Comparison of ENCODE assay signal across 20 cellular contexts in genomic region chr14:42480235-42480634, GRCh38.
A peak's percentile ranks its signal among the peaks of the same experiment; 100 is the strongest.
DNase-seq lines count a peak whose midpoint lies in the region; ATAC-seq and TF ChIP-seq lines count a peak whose summit lies in the region.
"Had no signal": no experiment of that assay in that cellular context is flagged by ENCODE, and none has a peak within 500 bp of the region (broad histone marks: within the 10 kb centered on the region; RNA-seq: fewer than 3 reads in every experiment).

No MANE protein-coding gene starts in this region.

- intact Hi-C loops in tibial artery (cut with DNase I; ENCODE audit: low total_unique reads): no loop called here

- H3K4me3 Mint-ChIP-seq in nephron progenitor cell: no peak overlapping the region
- H3K4me3 Mint-ChIP-seq: IgD-negative memory B cell had no signal

- H3K27ac ChIP-seq in Karpas-422 (ENCODE audit: low read length): no peak overlapping the region
- no peak overlapping the region for H3K27ac ChIP-seq in tibial artery
- H3K27ac ChIP-seq: GM23248, SJSA1 had no signal

- no peaks in the 10 kb centered on the region for H3K9me3 Mint-ChIP-seq in nephron progenitor cell
- H3K9me3 Mint-ChIP-seq: IgD-negative memory B cell had no signal

- no peaks in the 10 kb centered on the region for H3K36me3 ChIP-seq in Karpas-422 (ENCODE audit: insufficient read depth, low read length)
- H3K36me3 ChIP-seq in tibial artery: no peaks in the 10 kb centered on the region
- H3K36me3 ChIP-seq: BE2C, SJSA1 had no signal

- DNase-seq in Karpas-422: no peak
- DNase-seq in nephron progenitor cell: no peak
- no peak for DNase-seq in amygdala (lab: John Stamatoyannopoulos, UW)
- no peak for DNase-seq in effector CD8-positive, alpha-beta T cell (lab: John Stamatoyannopoulos, UW)
- DNase-seq in tibial artery: no peak
- DNase-seq: BE2C, EL, GF-D8, GM23248, MV-4-11, NCI-H1105 treated with DMSO at 0.1 percent for 48 hours, NCI-H2029 treated with DMSO at 0.1 percent for 48 hours, NCI-H226, NCI-H510A treated with DMSO at 0.1 percent for 48 hours, NCI-H748 treated with DMSO at 0.1 percent for 48 hours had no signal

- H3K9ac ChIP-seq in Karpas-422 (ENCODE audit: low read length): no peak overlapping the region
- H3K9ac ChIP-seq: GM23248 had no signal

- H3K9me2 ChIP-seq in Karpas-422 (replicated peaks; ENCODE audit: insufficient read depth, low read length): no peaks in the 10 kb centered on the region

- H3K27me3 ChIP-seq in Karpas-422 (ENCODE audit: low read length) (no peaks in the 10 kb centered on the region), tibial artery (no peaks in the 10 kb centered on the region)
- H3K27me3 ChIP-seq: BE2C, SJSA1 had no signal

- no peaks in the 10 kb centered on the region for H3K27me3 Mint-ChIP-seq in nephron progenitor cell (ENCODE audit: low read depth, poor library complexity)
- H3K27me3 Mint-ChIP-seq: IgD-negative memory B cell had no signal

- H2AFZ ChIP-seq in Karpas-422 (ENCODE audit: low read length): peak overlapping the region; percentile 91
- H2AFZ ChIP-seq: GM23248 had no signal

- peak overlapping the region; percentile 27 for H3K27ac Mint-ChIP-seq in nephron progenitor cell
- H3K27ac Mint-ChIP-seq: IgD-negative memory B cell had no signal

- H4K20me1 ChIP-seq in Karpas-422 (ENCODE audit: insufficient read depth, low read depth, low read length): no peaks in the 10 kb centered on the region

- H3K4me1 ChIP-seq in Karpas-422 (ENCODE audit: low read length) (no peaks in the 10 kb centered on the region), tibial artery (no peaks in the 10 kb centered on the region)
- H3K4me1 ChIP-seq: BE2C, SJSA1 had no signal

- H3K4me2 ChIP-seq in Karpas-422 (ENCODE audit: low read depth, low read length, poor library complexity, severe bottlenecking): no peak overlapping the region

- peaks cover 8% of the 10 kb centered on the region for H3K4me1 Mint-ChIP-seq in nephron progenitor cell
- H3K4me1 Mint-ChIP-seq: IgD-negative memory B cell had no signal

- H3K36me3 Mint-ChIP-seq in nephron progenitor cell (ENCODE audit: low read depth): no peaks in the 10 kb centered on the region
- H3K36me3 Mint-ChIP-seq: IgD-negative memory B cell had no signal

- H3K79me2 ChIP-seq in Karpas-422 (ENCODE audit: low read length): no peaks in the 10 kb centered on the region

- no peaks in the 10 kb centered on the region for H3K9me3 ChIP-seq in Karpas-422 (ENCODE audit: low read length)
- H3K9me3 ChIP-seq in tibial artery: no peaks in the 10 kb centered on the region
- H3K9me3 ChIP-seq: BE2C, SJSA1 had no signal

- TF ChIP-seq CTCF in nephron progenitor cell (IDR thresholded peaks at IDR 0.05): no peak
- TF ChIP-seq CTCF in tibial artery (IDR thresholded peaks at IDR 0.05): no peak

- peak; percentile 61 for ATAC-seq in GM18519 (IDR thresholded peaks at IDR 0.05; ENCODE audit: low FRiP score, unreplicated experiment)
- ATAC-seq in HG02981 (IDR thresholded peaks at IDR 0.05; ENCODE audit: unreplicated experiment): no peak
- ATAC-seq: HCT116 had no signal

- H3K4me3 ChIP-seq in Karpas-422 (ENCODE audit: low read length): no peak overlapping the region
- H3K4me3 ChIP-seq in tibial artery: no peak overlapping the region
- H3K4me3 ChIP-seq: GM23248, SJSA1 had no signal
